ENCODE assay signal across 1 cellular context in genomic region chr21:33383056-33383888, GRCh38.
TF ChIP-seq lines count a peak whose summit lies in the region.

No MANE protein-coding gene starts in this region.

TF ChIP-seq in GM23338, 12 proteins besides CTCF, POLR2A, EP300 and RAD21 (continued from another document):
- TF ChIP-seq ZNF331 (CRISPR knock-in tag; IDR thresholded peaks at IDR 0.05; ENCODE audit: low read depth) (no peak), NANOG (IDR thresholded peaks at IDR 0.05; ENCODE audit: borderline replicate concordance) (no peak), POLR2AphosphoS5 (IDR thresholded peaks at IDR 0.05; ENCODE audit: low read depth) (no peak)
TF ChIP-seq in GM23338: peak in this region for 0.
